Comparison of ENCODE assay signal across 25 cellular contexts in the genomic region with DNA sequence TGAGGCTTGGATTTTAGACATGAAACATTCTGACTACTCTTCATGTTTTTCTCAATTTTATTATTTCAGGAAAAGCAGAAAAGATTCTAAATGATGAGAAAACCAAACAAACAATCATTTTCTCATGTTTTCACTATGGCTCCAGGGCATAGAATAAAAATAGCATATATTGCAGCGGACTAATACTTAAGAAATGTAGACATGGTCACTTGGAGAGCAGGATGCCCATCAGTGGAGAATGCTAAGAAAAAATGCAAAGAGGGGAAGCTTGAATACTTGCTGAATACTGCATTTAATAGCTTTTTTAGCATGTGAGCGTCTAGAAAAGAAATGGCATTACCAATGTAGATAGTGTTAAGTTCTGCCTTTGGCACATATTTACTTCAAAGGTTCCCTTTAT.
"Had no signal": no experiment of that assay in that cellular context is flagged by ENCODE, and none has a peak within 500 bp of the region (broad histone marks: within the 10 kb centered on the region; RNA-seq: fewer than 3 reads in every experiment).

No MANE protein-coding gene starts in this region.

- H3K27ac Mint-ChIP-seq: mesothelial cell of epicardium; naive B cell; natural killer cell treated with Interleukin-12 subunit alpha and Interleukin-12 subunit beta and Interleukin-15 and Interleukin-18, amount 100 ng/mL, for 72 hours; stimulated activated naive B cell treated with anti-CD40 and anti-IgM and Interleukin-4, amounts not matched to agents 10 μg/mL and 1 μg/mL and 100 μg/mL, for 72 hours; stimulated activated naive CD8-positive, alpha-beta T cell treated with anti-CD3 and anti-CD28 coated beads, Interleukin-15, Interleukin-2, amounts not matched to agents 100 ng/mL and 50 ng/mL, for 24 hours had no signal

- H3K27me3 Mint-ChIP-seq: natural killer cell treated with Interleukin-12 subunit alpha and Interleukin-12 subunit beta and Interleukin-15 and Interleukin-18, amount 100 ng/mL, for 72 hours; stimulated activated naive B cell treated with anti-CD40 and anti-IgM and Interleukin-4, amounts not matched to agents 10 μg/mL and 1 μg/mL and 100 μg/mL, for 72 hours; stimulated activated naive CD8-positive, alpha-beta T cell treated with anti-CD3 and anti-CD28 coated beads, Interleukin-15, Interleukin-2, amounts not matched to agents 100 ng/mL and 50 ng/mL, for 24 hours had no signal

- H3K4me3 Mint-ChIP-seq: mesothelial cell of epicardium; naive B cell; natural killer cell treated with Interleukin-12 subunit alpha and Interleukin-12 subunit beta and Interleukin-15 and Interleukin-18, amount 100 ng/mL, for 72 hours; neural crest cell; stimulated activated naive B cell treated with anti-CD40 and anti-IgM and Interleukin-4, amounts not matched to agents 10 μg/mL and 1 μg/mL and 100 μg/mL, for 72 hours; stimulated activated naive CD8-positive, alpha-beta T cell treated with anti-CD3 and anti-CD28 coated beads, Interleukin-15, Interleukin-2, amounts not matched to agents 100 ng/mL and 50 ng/mL, for 24 hours had no signal

- DNase-seq: foreskin fibroblast; glutamatergic neuron; heart right ventricle; hippocampal formation; left cardiac atrium; left lung; mesenchymal stem cell; mucosa of descending colon; naive B cell; posterior cingulate gyrus; psoas muscle; right cardiac atrium; sigmoid colon; spleen; stimulated activated CD4-positive, alpha-beta T cell treated with anti-CD3 and anti-CD28 coated beads, Interleukin-4, amount 100 ng/mL, for 4 hours; stimulated activated naive B cell treated with anti-CD40 and anti-IgM and Interleukin-4, amounts not matched to agents 10 μg/mL and 1 μg/mL and 100 μg/mL, for 72 hours; transverse colon; upper lobe of right lung; uterus had no signal

- H3K4me1 Mint-ChIP-seq: mesothelial cell of epicardium; naive B cell; neural crest cell; stimulated activated naive B cell treated with anti-CD40 and anti-IgM and Interleukin-4, amounts not matched to agents 10 μg/mL and 1 μg/mL and 100 μg/mL, for 72 hours had no signal

- ATAC-seq: esophagus mucosa; gastroesophageal sphincter; heart right ventricle; left cardiac atrium; left lung; mucosa of descending colon; natural killer cell treated with Interleukin-12 subunit alpha and Interleukin-12 subunit beta and Interleukin-15 and Interleukin-18, amount 100 ng/mL, for 72 hours; psoas muscle; right cardiac atrium; stimulated activated naive B cell treated with anti-CD40 and anti-IgM and Interleukin-4, amounts not matched to agents 10 μg/mL and 1 μg/mL and 100 μg/mL, for 72 hours; upper lobe of right lung had no signal

- H3K9me3 Mint-ChIP-seq: mesothelial cell of epicardium; neural crest cell; stimulated activated naive B cell treated with anti-CD40 and anti-IgM and Interleukin-4, amounts not matched to agents 10 μg/mL and 1 μg/mL and 100 μg/mL, for 72 hours; stimulated activated naive CD8-positive, alpha-beta T cell treated with anti-CD3 and anti-CD28 coated beads, Interleukin-15, Interleukin-2, amounts not matched to agents 100 ng/mL and 50 ng/mL, for 24 hours had no signal

- H3K36me3 Mint-ChIP-seq: mesothelial cell of epicardium; naive B cell; natural killer cell treated with Interleukin-12 subunit alpha and Interleukin-12 subunit beta and Interleukin-15 and Interleukin-18, amount 100 ng/mL, for 72 hours; stimulated activated naive B cell treated with anti-CD40 and anti-IgM and Interleukin-4, amounts not matched to agents 10 μg/mL and 1 μg/mL and 100 μg/mL, for 72 hours had no signal
